In genomic region chr12:53389702-53390101, GRCh38 we compare ENCODE assay signal across 12 cellular contexts. TPM values are rescaled to one million over a fixed set of nuclear protein-coding genes. Genes with fewer than 3 reads are reported as not detected.
DNase-seq lines count a peak whose midpoint lies in the region; ATAC-seq and TF ChIP-seq lines count a peak whose summit lies in the region.
"Had no signal": no experiment of that assay in that cellular context is flagged by ENCODE, and none has a peak within 500 bp of the region (broad histone marks: within the 10 kb centered on the region; RNA-seq: fewer than 3 reads in every experiment).

No MANE protein-coding gene starts in this region.

- TF ChIP-seq CTCF in right atrium auricular region (IDR thresholded peaks at IDR 0.05): no peak
- TF ChIP-seq CTCF in vagina (IDR thresholded peaks at IDR 0.05): no peak

- H3K4me3 Mint-ChIP-seq in naive thymus-derived CD8-positive, alpha-beta T cell: peak overlapping the region in 9 of 10 donors; percentile 4 to 73 (median 52)

- H3K36me3 Mint-ChIP-seq in naive thymus-derived CD8-positive, alpha-beta T cell: peaks cover 3 to 73% (median 12%) of the 10 kb centered on the region in 3 donors

- peaks cover 17% of the 10 kb centered on the region for H3K36me3 ChIP-seq in right atrium auricular region
- H3K36me3 ChIP-seq in adipocyte (ENCODE audit: control insufficient read depth, insufficient read depth, low read length, severe bottlenecking): no peaks in the 10 kb centered on the region
- peaks cover 0 to 7% of the 10 kb centered on the region in 2 donors for H3K36me3 ChIP-seq in vagina
- H3K36me3 ChIP-seq in effector memory CD4-positive, alpha-beta T cell (ENCODE audit: control insufficient read depth, insufficient read depth, low read length): peaks cover 16% of the 10 kb centered on the region

- H3K4me3 ChIP-seq in right atrium auricular region (no peak overlapping the region), adipocyte (ENCODE audit: low read length) (peak overlapping the region; percentile 52), vagina (peak overlapping the region in 1 of 2 donors; percentile 12)
- H3K4me3 ChIP-seq in effector memory CD4-positive, alpha-beta T cell (ENCODE audit: insufficient read depth, low read depth, low read length, poor library complexity, severe bottlenecking): no peak overlapping the region

- H3K4me1 ChIP-seq in right atrium auricular region: peaks cover 0 to 66% of the 10 kb centered on the region in 2 donors
- H3K4me1 ChIP-seq in adipocyte (ENCODE audit: control insufficient read depth, insufficient read depth, low read length): peaks cover 62% of the 10 kb centered on the region
- H3K4me1 ChIP-seq in vagina: peaks cover 84% of the 10 kb centered on the region
- peaks cover 24% of the 10 kb centered on the region for H3K4me1 ChIP-seq in effector memory CD4-positive, alpha-beta T cell (ENCODE audit: control insufficient read depth, insufficient read depth, low read length, poor library complexity, severe bottlenecking)

- H3K27me3 ChIP-seq in right atrium auricular region: no peaks in the 10 kb centered on the region
- no peaks in the 10 kb centered on the region for H3K27me3 ChIP-seq in adipocyte (replicated peaks; ENCODE audit: control insufficient read depth, insufficient read depth, low read length)
- no peaks in the 10 kb centered on the region for H3K27me3 ChIP-seq in vagina
- H3K27me3 ChIP-seq in effector memory CD4-positive, alpha-beta T cell (replicated peaks; ENCODE audit: control insufficient read depth, insufficient read depth, low read length, poor library complexity, severe bottlenecking): no peaks in the 10 kb centered on the region
- H3K27me3 ChIP-seq: neutrophil had no signal

- no peak for DNase-seq in right atrium auricular region (ENCODE audit: low spot score)
- no peak for DNase-seq in Right ventricle myocardium superior
- no peak for DNase-seq in adipocyte (ENCODE audit: low read depth)
- no peak for DNase-seq in naive thymus-derived CD8-positive, alpha-beta T cell
- DNase-seq in vagina (ENCODE audit: extremely low spot score in 2 of 2): no peak
- no peak for DNase-seq in NCI-H2029 (lab: John Stamatoyannopoulos, UW)
- no peak for DNase-seq in NCI-H187 (lab: John Stamatoyannopoulos, UW)
- no peak for DNase-seq in effector memory CD4-positive, alpha-beta T cell
- DNase-seq: NCI-H345, SW 1271 had no signal

- ATAC-seq in Right ventricle myocardium superior (ENCODE audit: poor library complexity): no peak
- ATAC-seq in naive thymus-derived CD8-positive, alpha-beta T cell: no peak
- ATAC-seq: HepG2 had no signal

- no peak for TF ChIP-seq POLR2A in vagina (IDR thresholded peaks at IDR 0.05)

- H3K27ac Mint-ChIP-seq in naive thymus-derived CD8-positive, alpha-beta T cell: peak overlapping the region in 9 of 10 donors; percentile 5 to 57 (median 30)

- peak overlapping the region; percentile 49 for H3K9ac ChIP-seq in adipocyte (ENCODE audit: low read length)

- H3K9me3 ChIP-seq in right atrium auricular region (no peaks in the 10 kb centered on the region), adipocyte (ENCODE audit: control insufficient read depth, low read length) (no peaks in the 10 kb centered on the region), vagina (no peaks in the 10 kb centered on the region)
- no peaks in the 10 kb centered on the region for H3K9me3 ChIP-seq in effector memory CD4-positive, alpha-beta T cell (ENCODE audit: control insufficient read depth, low read length)
- H3K9me3 ChIP-seq: neutrophil had no signal

- POLR2A ChIA-PET in naive thymus-derived CD8-positive, alpha-beta T cell (lab: Charles Lee): interaction anchor here (1.1 kb wide), 1 partner anchor 10 kb away, joined by 3 read pairs; the partner anchor contains the start of gene SP1

- H3K4me1 Mint-ChIP-seq in naive thymus-derived CD8-positive, alpha-beta T cell: peaks cover 19 to 61% (median 58%) of the 10 kb centered on the region in 4 donors

- no peaks in the 10 kb centered on the region for H3K27me3 Mint-ChIP-seq in naive thymus-derived CD8-positive, alpha-beta T cell

- H3K27ac ChIP-seq in right atrium auricular region (peak overlapping the region; percentile 49 to 67), vagina (peak overlapping the region; percentile 34)
- no peak overlapping the region for H3K27ac ChIP-seq in effector memory CD4-positive, alpha-beta T cell (ENCODE audit: insufficient read depth, low read length, poor library complexity, severe bottlenecking)
- H3K27ac ChIP-seq: neutrophil had no signal

- intact Hi-C loops in Right ventricle myocardium superior (cut with DNase I) (no loop called here), vagina (cut with DNase I) (loop anchor here (10.0 kb wide), 1 partner anchor 65 kb away; the partner anchor contains the start of gene PCBP2)

- no peaks in the 10 kb centered on the region for H3K9me3 Mint-ChIP-seq in naive thymus-derived CD8-positive, alpha-beta T cell

RNA-seq across cellular contexts. Expression of gene SP1, which starts 9.7 kb away (rescaled TPM):
- total RNA-seq in right atrium auricular region (10 to 100 TPM; 21.2 to 36.6 TPM), Right ventricle myocardium superior (26.3 TPM), vagina (76.1 TPM)
- total RNA-seq in naive thymus-derived CD8-positive, alpha-beta T cell: 100 to 1,000 TPM; 104 TPM
- 10 to 100 TPM in 1 of 3 donors, 1 to 10 TPM in 2; 8.5 to 10.4 (median 9.4) TPM for polyA plus RNA-seq in naive thymus-derived CD8-positive, alpha-beta T cell

RNA-seq across cellular contexts. Expression of gene AMHR2, which starts 34.0 kb away (rescaled TPM):
- total RNA-seq in right atrium auricular region: under 1 TPM; 0.37 to 0.47 TPM
- not detected for total RNA-seq in Right ventricle myocardium superior
- not detected for total RNA-seq in naive thymus-derived CD8-positive, alpha-beta T cell
- not detected for polyA plus RNA-seq in naive thymus-derived CD8-positive, alpha-beta T cell
- 1.2 TPM for total RNA-seq in vagina

RNA-seq across cellular contexts. Expression of gene PRR13, which starts 51.8 kb away (rescaled TPM):
- total RNA-seq in right atrium auricular region: 10 to 100 TPM; 38.8 to 60.6 TPM
- 46.0 TPM for total RNA-seq in Right ventricle myocardium superior
- 100 to 1,000 TPM; 215 to 217 TPM for total RNA-seq in naive thymus-derived CD8-positive, alpha-beta T cell
- polyA plus RNA-seq in naive thymus-derived CD8-positive, alpha-beta T cell: 100 to 1,000 TPM; 513 to 535 (median 534) TPM
- 54.0 TPM for total RNA-seq in vagina

RNA-seq across cellular contexts. Expression of gene SP7, which starts 53.5 kb away (rescaled TPM):
- total RNA-seq in right atrium auricular region (not detected), Right ventricle myocardium superior (not detected), vagina (not detected)
- not detected for total RNA-seq in naive thymus-derived CD8-positive, alpha-beta T cell
- polyA plus RNA-seq in naive thymus-derived CD8-positive, alpha-beta T cell: under 1 TPM in 1 of 3 donors, not detected in 2; 0.05 TPM
- total RNA-seq: HepG2 had no signal
- polyA plus RNA-seq: HepG2 had no signal
